Comparison of ENCODE assay signal across 22 cellular contexts in the genomic region with DNA sequence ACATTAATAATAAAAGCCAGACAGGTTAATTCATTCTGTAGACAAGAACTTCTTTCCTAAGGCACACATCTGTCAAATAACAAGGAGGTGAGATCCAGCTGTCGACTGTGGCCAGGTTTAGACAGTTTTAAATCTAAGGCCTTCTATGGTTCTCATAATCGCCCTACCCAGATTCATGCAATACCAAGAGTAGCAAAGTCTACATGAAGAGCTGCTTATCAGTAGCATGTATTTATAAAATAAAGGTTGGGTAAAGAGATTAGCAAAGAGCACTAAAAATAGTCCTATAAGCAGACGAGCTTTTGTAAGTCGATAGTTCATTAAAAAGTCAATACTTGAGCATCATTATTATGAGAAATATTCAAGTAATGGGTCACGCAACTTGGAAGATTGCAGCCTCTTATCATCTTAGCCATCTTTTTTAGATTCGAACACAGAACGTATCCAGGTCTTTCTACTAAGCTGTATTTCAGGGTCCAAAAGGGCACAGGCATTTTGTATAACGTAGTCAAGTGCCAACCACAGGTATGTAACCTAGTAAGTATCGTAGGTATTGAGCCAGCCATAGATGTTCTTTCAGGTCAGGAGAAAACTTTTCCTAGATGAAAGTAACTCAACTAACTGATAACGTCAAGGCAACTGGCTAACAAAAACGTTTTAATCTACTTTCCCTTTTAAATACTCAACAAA. TPM values are rescaled to one million over a fixed set of nuclear protein-coding genes. Genes with fewer than 3 reads are reported as not detected.
DNase-seq lines count a peak whose midpoint lies in the region; ATAC-seq and TF ChIP-seq lines count a peak whose summit lies in the region.
"Had no signal": no experiment of that assay in that cellular context is flagged by ENCODE, and none has a peak within 500 bp of the region (broad histone marks: within the 10 kb centered on the region; RNA-seq: fewer than 3 reads in every experiment).

No MANE protein-coding gene starts in this region.

- CTCF ChIA-PET in MCF 10A (lab: Yijun Ruan, JAX) = interaction anchor here (0.6 to 1.7 kb wide), 2 partner anchors 12 to 168 kb away, joined by 4 to 9 read pairs; no protein-coding TSS in a partner anchor

- H3K4me1 ChIP-seq in BLaER1 = peaks cover 32% of the 10 kb centered on the region
- H3K4me1 ChIP-seq in hepatocyte (ENCODE audit: insufficient read depth) = peaks cover 45% of the 10 kb centered on the region
- H3K4me1 ChIP-seq: parathyroid adenoma had no signal

- peak; percentile 24 for DNase-seq in hepatocyte (ENCODE audit: low spot score)
- no peak for DNase-seq in progenitor cell of endocrine pancreas (ENCODE audit: low spot score, unreplicated experiment)
- DNase-seq in NCI-H2196 treated with DMSO at 0.1 percent for 48 hours (lab: John Stamatoyannopoulos, UW; ENCODE audit: unreplicated experiment) = no peak
- no peak for DNase-seq in MCF 10A (ENCODE audit: unreplicated experiment)
- no peak for DNase-seq in iPS-NIHi11 (ENCODE audit: low spot score)
- DNase-seq: activated CD4-positive, CD25-positive, alpha-beta regulatory T cell treated with anti-CD3 and anti-CD28 coated beads, Interleukin-2, amount 50 U/mL, for 72 hours; activated naive CD8-positive, alpha-beta T cell treated with anti-CD3 and anti-CD28 coated beads, Interleukin-2, amount 10 ng/mL, durations not matched to agents 7 days and 5 days; CD4-positive, alpha-beta memory T cell; dorsolateral prefrontal cortex; MG63; NCI-H1694 treated with DMSO at 0.1 percent for 48 hours; NCI-H2227 treated with DMSO at 0.1 percent for 48 hours; stimulated activated CD4-positive, alpha-beta T cell treated with anti-CD3 and anti-CD28 coated beads, Interleukin-4, amount 100 ng/mL, for 4 hours; T1000 had no signal

- no peaks in the 10 kb centered on the region for H4K20me1 ChIP-seq in BLaER1
- H4K20me1 ChIP-seq in hepatocyte (ENCODE audit: insufficient read depth, poor library complexity, severe bottlenecking) = peaks cover 56% of the 10 kb centered on the region

- ATAC-seq in HG03432 (IDR thresholded peaks at IDR 0.05; ENCODE audit: unreplicated experiment) = no peak
- ATAC-seq: activated T-helper 17 cell treated with anti-CD3 and anti-CD28 coated beads, Interleukin-2, amount 50 U/mL, for 72 hours had no signal

- no peak overlapping the region for H3K4me3 ChIP-seq in BLaER1
- H3K4me3 ChIP-seq in hepatocyte = peak overlapping the region; percentile 86
- H3K4me3 ChIP-seq: lung, MG63, SK-N-MC had no signal

- BruUV-seq in MCF 10A (replicated peaks; lab: Mats Ljungman, UMichigan) = no TSS peak

- H3K27me3 ChIP-seq in BLaER1 (no peaks in the 10 kb centered on the region), hepatocyte (no peaks in the 10 kb centered on the region)
- H3K27me3 ChIP-seq: dorsolateral prefrontal cortex, esophagus muscularis mucosa, MG63 had no signal

- H3K36me3 ChIP-seq in BLaER1 (no peaks in the 10 kb centered on the region), hepatocyte (replicated peaks; ENCODE audit: insufficient read depth, low read depth) (no peaks in the 10 kb centered on the region)
- H3K36me3 ChIP-seq: esophagus muscularis mucosa had no signal

- H3K9me3 ChIP-seq in BLaER1 (no peaks in the 10 kb centered on the region), hepatocyte (ENCODE audit: low read depth) (no peaks in the 10 kb centered on the region)
- H3K9me3 ChIP-seq: esophagus muscularis mucosa, MG63 had no signal

- 60% methylated on average over 11 of the region's 11 CpGs for WGBS in hepatocyte (ENCODE audit: low lambda C conversion rate, missing lambda C conversion rate)

- H3K9me3 Mint-ChIP-seq in progenitor cell of endocrine pancreas (ENCODE audit: low read depth) (no peaks in the 10 kb centered on the region), MCF 10A (ENCODE audit: unreplicated experiment) (no peaks in the 10 kb centered on the region)
- H3K9me3 Mint-ChIP-seq: activated naive CD8-positive, alpha-beta T cell treated with anti-CD3 and anti-CD28 coated beads, Interleukin-2, amount 10 ng/mL, durations not matched to agents 7 days and 5 days; activated T-helper 17 cell treated with anti-CD3 and anti-CD28 coated beads, Interleukin-2, amount 50 U/mL, for 72 hours had no signal

- H3K27ac ChIP-seq in BLaER1 (no peak overlapping the region), VCaP (peak overlapping the region; percentile 93), hepatocyte (peak overlapping the region; percentile 94)
- H3K27ac ChIP-seq: parathyroid adenoma, SK-N-MC had no signal

- peaks cover 73% of the 10 kb centered on the region for H3K79me2 ChIP-seq in hepatocyte

- H2AFZ ChIP-seq in hepatocyte = no peak overlapping the region
- H2AFZ ChIP-seq: parathyroid adenoma had no signal

- intact Hi-C loops in MCF 10A (cut with micrococcal nuclease) = no loop called here

- no peaks in the 10 kb centered on the region for H3K9me2 ChIP-seq in hepatocyte (replicated peaks; ENCODE audit: insufficient read depth)

- peaks cover 4% of the 10 kb centered on the region for H3K27me3 Mint-ChIP-seq in progenitor cell of endocrine pancreas
- no peaks in the 10 kb centered on the region for H3K27me3 Mint-ChIP-seq in MCF 10A (ENCODE audit: insufficient read depth, unreplicated experiment)

- TF ChIP-seq CTCF in VCaP (conservative IDR thresholded peaks at IDR 0.05) (no peak), hepatocyte (IDR thresholded peaks at IDR 0.05; ENCODE audit: poor library complexity) (no peak), progenitor cell of endocrine pancreas (IDR thresholded peaks at IDR 0.05; ENCODE audit: unreplicated experiment) (no peak), MCF 10A (IDR thresholded peaks at IDR 0.05; ENCODE audit: unreplicated experiment) (no peak)

- peaks cover 31% of the 10 kb centered on the region for H3K4me1 Mint-ChIP-seq in progenitor cell of endocrine pancreas (ENCODE audit: low read depth)
- peaks cover 15% of the 10 kb centered on the region for H3K4me1 Mint-ChIP-seq in MCF 10A (ENCODE audit: insufficient read depth, unreplicated experiment)

- H3K9ac ChIP-seq in BLaER1 = no peak overlapping the region
- H3K9ac ChIP-seq: parathyroid adenoma had no signal

- H3K27ac Mint-ChIP-seq in progenitor cell of endocrine pancreas (no peak overlapping the region), MCF 10A (ENCODE audit: low read depth, unreplicated experiment) (no peak overlapping the region)
- H3K27ac Mint-ChIP-seq: activated naive CD8-positive, alpha-beta T cell treated with anti-CD3 and anti-CD28 coated beads, Interleukin-2, amount 10 ng/mL, durations not matched to agents 7 days and 5 days; activated T-helper 17 cell treated with anti-CD3 and anti-CD28 coated beads, Interleukin-2, amount 50 U/mL, for 72 hours; CD4-positive, alpha-beta memory T cell had no signal

- H3K4me3 Mint-ChIP-seq in progenitor cell of endocrine pancreas (ENCODE audit: low read depth) (peak overlapping the region; percentile 55), MCF 10A (ENCODE audit: unreplicated experiment) (no peak overlapping the region)
- H3K4me3 Mint-ChIP-seq: activated naive CD8-positive, alpha-beta T cell treated with anti-CD3 and anti-CD28 coated beads, Interleukin-2, amount 10 ng/mL, durations not matched to agents 7 days and 5 days; activated T-helper 17 cell treated with anti-CD3 and anti-CD28 coated beads, Interleukin-2, amount 50 U/mL, for 72 hours; CD4-positive, alpha-beta memory T cell had no signal

- H3K4me2 ChIP-seq in BLaER1 (0 out of 2 replicates have a peak overlapping the region, but pooled peaks have one; percentile 97), hepatocyte (peak overlapping the region; percentile 84)

- POLR2A ChIA-PET in MCF 10A (lab: Yijun Ruan, JAX) = interaction anchor here (1.1 to 1.5 kb wide), 3 partner anchors 9 to 48 kb away, joined by 5 read pairs; no protein-coding TSS in a partner anchor

- peaks cover 11% of the 10 kb centered on the region for H3K36me3 Mint-ChIP-seq in progenitor cell of endocrine pancreas (ENCODE audit: insufficient read depth)
- peaks cover 6% of the 10 kb centered on the region for H3K36me3 Mint-ChIP-seq in MCF 10A (ENCODE audit: insufficient read depth, unreplicated experiment)
- H3K36me3 Mint-ChIP-seq: activated naive CD8-positive, alpha-beta T cell treated with anti-CD3 and anti-CD28 coated beads, Interleukin-2, amount 10 ng/mL, durations not matched to agents 7 days and 5 days; CD4-positive, alpha-beta memory T cell had no signal

RNA-seq across cellular contexts. Expression of a gene that starts 3.1 kb away (rescaled TPM):
- total RNA-seq in hepatocyte (21.8 and 23.9 TPM in 2 replicates), progenitor cell of endocrine pancreas (17.3 and 20.3 TPM in 2 replicates), MCF 10A (2022) (3.9 and 4.8 TPM in 2 replicates)
- 22.4 and 27.4 TPM in 2 replicates for polyA plus RNA-seq in hepatocyte
- total RNA-seq: activated naive CD8-positive, alpha-beta T cell treated with anti-CD3 and anti-CD28 coated beads, Interleukin-2, amount 10 ng/mL, durations not matched to agents 7 days and 5 days; CD4-positive, alpha-beta memory T cell had no signal
- polyA plus RNA-seq: CD4-positive, alpha-beta memory T cell had no signal
